ENCODE assay signal across 32 cellular contexts in the genomic region with DNA sequence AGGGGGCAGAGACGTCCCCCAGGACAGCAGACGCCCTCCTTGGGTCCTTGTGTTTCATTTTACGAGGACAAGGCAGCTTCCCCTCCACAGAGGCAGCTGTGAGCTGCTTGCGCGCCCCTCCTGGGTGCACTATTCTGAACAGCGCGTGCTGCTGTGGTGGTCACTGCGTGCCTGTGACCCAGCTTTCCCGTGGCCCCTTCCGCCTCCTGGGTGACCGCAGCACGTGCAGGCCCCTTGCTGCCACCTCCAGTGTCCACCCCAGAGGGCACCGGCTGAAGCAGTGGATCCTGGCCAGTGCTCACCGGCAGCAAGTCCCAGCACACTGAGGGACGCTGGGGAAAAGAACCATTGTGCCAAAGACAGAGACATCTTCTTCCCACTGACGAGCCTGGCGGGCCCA.
"Had no signal": no experiment of that assay in that cellular context is flagged by ENCODE, and none has a peak within 500 bp of the region (broad histone marks: within the 10 kb centered on the region; RNA-seq: fewer than 3 reads in every experiment).

No MANE protein-coding gene starts in this region.

- DNase-seq: activated B cell treated with CpG ODN at 0.5 μM for 24 hours; activated CD4-positive, alpha-beta T cell treated with anti-CD3 and anti-CD28 coated beads for 48 hours; activated CD4-positive, alpha-beta T cell treated with anti-CD3 and anti-CD28 coated beads, Interleukin-2, amount 50 U/mL, for 1 hour; activated CD4-positive, alpha-beta T cell treated with anti-CD3 and anti-CD28 coated beads, Interleukin-2, amount 50 U/mL, for 48 hours; activated CD8-positive, alpha-beta memory T cell treated with anti-CD3 and anti-CD28 coated beads for 24 hours; activated CD8-positive, alpha-beta T cell treated with anti-CD3 and anti-CD28 coated beads for 36 hours; activated gamma-delta T cell; activated naive CD4-positive, alpha-beta T cell; activated naive CD4-positive, alpha-beta T cell treated with anti-CD3 and anti-CD28 coated beads, Interleukin-2, amount 10 ng/mL, durations not matched to agents 7 days and 5 days; activated naive CD8-positive, alpha-beta T cell treated with anti-CD3 and anti-CD28 coated beads, Interleukin-2, amount 10 ng/mL, durations not matched to agents 7 days and 5 days; activated T-cell treated with anti-CD3 and anti-CD28 coated beads, Interleukin-2, amount 50 U/mL, for 72 hours; brain microvascular endothelial cell; cortex of kidney; dermis blood vessel endothelial cell; effector CD4-positive, alpha-beta T cell; effector memory CD8-positive, alpha-beta T cell; erythroblast; foreskin keratinocyte; gastrocnemius medialis; glutamatergic neuron; T-helper 1 cell; T-helper 17 cell; T1000; WERI-Rb-1 had no signal

- H3K27ac ChIP-seq: brain microvascular endothelial cell, esophagus muscularis mucosa, foreskin keratinocyte, gastrocnemius medialis, WERI-Rb-1 had no signal

- H3K27me3 Mint-ChIP-seq: activated B cell treated with CpG ODN at 0.5 μM for 24 hours; activated CD8-positive, alpha-beta T cell treated with anti-CD3 and anti-CD28 coated beads for 36 hours; activated naive CD4-positive, alpha-beta T cell treated with anti-CD3 and anti-CD28 coated beads, Interleukin-2, amount 10 ng/mL, durations not matched to agents 7 days and 5 days; activated naive CD8-positive, alpha-beta T cell treated with anti-CD3 and anti-CD28 coated beads, Interleukin-2, amount 10 ng/mL, durations not matched to agents 7 days and 5 days; central memory CD8-positive, alpha-beta T cell; effector memory CD8-positive, alpha-beta T cell; T-helper 17 cell had no signal

- H3K27me3 ChIP-seq: brain microvascular endothelial cell, foreskin keratinocyte had no signal

- H3K27ac Mint-ChIP-seq: activated B cell treated with CpG ODN at 0.5 μM for 24 hours; activated CD8-positive, alpha-beta T cell treated with anti-CD3 and anti-CD28 coated beads for 36 hours; activated naive CD4-positive, alpha-beta T cell treated with anti-CD3 and anti-CD28 coated beads, Interleukin-2, amount 10 ng/mL, durations not matched to agents 7 days and 5 days; activated naive CD4-positive, alpha-beta T cell treated with anti-CD3 and anti-CD28 coated beads, Interleukin-2, amount 50 U/mL, for 72 hours; activated naive CD8-positive, alpha-beta T cell treated with anti-CD3 and anti-CD28 coated beads, Interleukin-2, amount 10 ng/mL, durations not matched to agents 7 days and 5 days; activated T-cell treated with anti-CD3 and anti-CD28 coated beads, Interleukin-2, amount 50 U/mL, for 72 hours; effector memory CD8-positive, alpha-beta T cell; T-helper 17 cell; T-helper 2 cell treated with Interferon-gamma antibody and Interleukin-4, amounts not matched to agents 5 μg/mL and 100 μg/mL, for 36 hours had no signal

- FAIRE-seq: astrocyte, bronchial epithelial cell, colon had no signal

- H3K36me3 Mint-ChIP-seq: activated naive CD4-positive, alpha-beta T cell treated with anti-CD3 and anti-CD28 coated beads, Interleukin-2, amount 10 ng/mL, durations not matched to agents 7 days and 5 days; activated naive CD4-positive, alpha-beta T cell treated with anti-CD3 and anti-CD28 coated beads, Interleukin-2, amount 50 U/mL, for 72 hours; activated naive CD8-positive, alpha-beta T cell treated with anti-CD3 and anti-CD28 coated beads, Interleukin-2, amount 10 ng/mL, durations not matched to agents 7 days and 5 days had no signal

- ATAC-seq: activated CD4-positive, CD25-positive, alpha-beta regulatory T cell treated with anti-CD3 and anti-CD28 coated beads, Interleukin-2, amount 50 U/mL, for 24 hours; activated CD8-positive, alpha-beta T cell treated with anti-CD3 and anti-CD28 coated beads for 36 hours; activated naive CD4-positive, alpha-beta T cell treated with anti-CD3 and anti-CD28 coated beads, Interleukin-2, amount 50 U/mL, for 72 hours; activated T-cell treated with anti-CD3 and anti-CD28 coated beads, Interleukin-2, amount 50 U/mL, for 72 hours; effector memory CD8-positive, alpha-beta T cell; foreskin keratinocyte; gastrocnemius medialis; T-helper 17 cell had no signal

- H3K4me1 ChIP-seq: esophagus muscularis mucosa, foreskin keratinocyte, gastrocnemius medialis had no signal

- H3K36me3 ChIP-seq: brain microvascular endothelial cell, esophagus muscularis mucosa, gastrocnemius medialis, WERI-Rb-1 had no signal

- H3K4me3 Mint-ChIP-seq: activated B cell treated with CpG ODN at 0.5 μM for 24 hours; activated CD8-positive, alpha-beta T cell treated with anti-CD3 and anti-CD28 coated beads for 36 hours; activated naive CD4-positive, alpha-beta T cell treated with anti-CD3 and anti-CD28 coated beads, Interleukin-2, amount 10 ng/mL, durations not matched to agents 7 days and 5 days; activated naive CD8-positive, alpha-beta T cell treated with anti-CD3 and anti-CD28 coated beads, Interleukin-2, amount 10 ng/mL, durations not matched to agents 7 days and 5 days; activated T-cell treated with anti-CD3 and anti-CD28 coated beads, Interleukin-2, amount 50 U/mL, for 72 hours; central memory CD8-positive, alpha-beta T cell; effector memory CD8-positive, alpha-beta T cell; T-helper 17 cell; T-helper 2 cell treated with Interferon-gamma antibody and Interleukin-4, amounts not matched to agents 5 μg/mL and 100 μg/mL, for 36 hours had no signal

- H3K9me3 Mint-ChIP-seq: activated B cell treated with CpG ODN at 0.5 μM for 24 hours; activated naive CD4-positive, alpha-beta T cell treated with anti-CD3 and anti-CD28 coated beads, Interleukin-2, amount 10 ng/mL, durations not matched to agents 7 days and 5 days; activated naive CD8-positive, alpha-beta T cell treated with anti-CD3 and anti-CD28 coated beads, Interleukin-2, amount 10 ng/mL, durations not matched to agents 7 days and 5 days; activated T-cell treated with anti-CD3 and anti-CD28 coated beads, Interleukin-2, amount 50 U/mL, for 72 hours; central memory CD8-positive, alpha-beta T cell; effector memory CD8-positive, alpha-beta T cell; T-helper 2 cell treated with Interferon-gamma antibody and Interleukin-4, amounts not matched to agents 5 μg/mL and 100 μg/mL, for 36 hours had no signal

- H3K4me3 ChIP-seq: esophagus muscularis mucosa, gastrocnemius medialis had no signal

- H3K4me1 Mint-ChIP-seq: activated B cell treated with CpG ODN at 0.5 μM for 24 hours; activated naive CD4-positive, alpha-beta T cell treated with anti-CD3 and anti-CD28 coated beads, Interleukin-2, amount 10 ng/mL, durations not matched to agents 7 days and 5 days; activated naive CD8-positive, alpha-beta T cell treated with anti-CD3 and anti-CD28 coated beads, Interleukin-2, amount 10 ng/mL, durations not matched to agents 7 days and 5 days; central memory CD8-positive, alpha-beta T cell; T-helper 17 cell had no signal

- H3K9me3 ChIP-seq: gastrocnemius medialis had no signal
